ENCODE assay signal across 19 cellular contexts in the genomic region with DNA sequence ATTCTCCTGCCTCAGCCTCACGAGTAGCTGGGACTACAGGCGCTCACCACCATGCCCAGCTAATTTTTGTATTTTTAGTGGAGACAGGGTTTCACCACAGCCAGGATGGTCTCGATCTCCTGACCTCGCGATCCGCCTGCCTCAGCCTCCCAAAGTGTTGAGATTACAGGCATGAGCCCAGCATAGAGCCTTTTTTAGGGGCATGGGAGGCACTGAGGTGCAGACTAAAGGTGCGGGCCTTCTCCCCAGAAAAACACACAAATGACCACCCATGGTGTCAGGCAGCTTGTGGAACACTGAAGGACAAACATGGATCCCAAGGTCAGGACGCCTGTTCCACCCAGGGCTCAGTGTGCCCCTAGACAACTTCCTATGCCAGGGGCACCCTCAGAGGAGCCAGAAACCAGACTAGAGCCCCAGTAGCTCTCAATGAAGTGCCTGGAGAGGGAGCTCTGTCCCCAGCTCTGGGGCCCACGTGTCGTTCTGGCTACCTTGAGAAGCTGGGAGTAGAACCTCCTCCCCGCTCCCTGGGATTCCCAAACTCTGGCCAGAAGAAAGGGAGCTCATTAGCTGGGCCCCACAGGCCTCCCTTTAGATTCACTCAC. TPM values are rescaled to one million over a fixed set of nuclear protein-coding genes. Genes with fewer than 3 reads are reported as not detected.
DNase-seq lines count a peak whose midpoint lies in the region; ATAC-seq lines count a peak whose summit lies in the region.
"Had no signal": no experiment of that assay in that cellular context is flagged by ENCODE, and none has a peak within 500 bp of the region (broad histone marks: within the 10 kb centered on the region; RNA-seq: fewer than 3 reads in every experiment).

No MANE protein-coding gene starts in this region.

- peak overlapping the region; percentile 77 for H3K4me3 Mint-ChIP-seq in activated T-cell treated with anti-CD3 and anti-CD28 coated beads, Interleukin-2, amount 50 U/mL, for 24 hours
- peak overlapping the region; percentile 81 for H3K4me3 Mint-ChIP-seq in T-helper 1 cell treated with Interleukin-12 subunit alpha and Interleukin-12 subunit beta and Interleukin-4 antibody, amounts not matched to agents 30 μg/mL and 1 μg/mL, for 36 hours
- peak overlapping the region; percentile 79 for H3K4me3 Mint-ChIP-seq in activated naive CD8-positive, alpha-beta T cell treated with anti-CD3 and anti-CD28 coated beads, Interleukin-2, amount 50 U/mL, for 24 hours
- H3K4me3 Mint-ChIP-seq: naive B cell had no signal

- H3K27ac Mint-ChIP-seq in activated T-cell treated with anti-CD3 and anti-CD28 coated beads, Interleukin-2, amount 50 U/mL, for 24 hours, result peak overlapping the region; percentile 98
- peak overlapping the region; percentile 94 for H3K27ac Mint-ChIP-seq in T-helper 1 cell treated with Interleukin-12 subunit alpha and Interleukin-12 subunit beta and Interleukin-4 antibody, amounts not matched to agents 30 μg/mL and 1 μg/mL, for 36 hours
- peak overlapping the region; percentile 85 for H3K27ac Mint-ChIP-seq in activated naive CD8-positive, alpha-beta T cell treated with anti-CD3 and anti-CD28 coated beads, Interleukin-2, amount 50 U/mL, for 24 hours

- intact Hi-C loops in posterior vena cava (cut with DNase I), result no loop called here

- no peaks in the 10 kb centered on the region for H3K27me3 Mint-ChIP-seq in activated T-cell treated with anti-CD3 and anti-CD28 coated beads, Interleukin-2, amount 50 U/mL, for 24 hours
- no peaks in the 10 kb centered on the region for H3K27me3 Mint-ChIP-seq in T-helper 1 cell treated with Interleukin-12 subunit alpha and Interleukin-12 subunit beta and Interleukin-4 antibody, amounts not matched to agents 30 μg/mL and 1 μg/mL, for 36 hours (ENCODE audit: low read depth)
- no peaks in the 10 kb centered on the region for H3K27me3 Mint-ChIP-seq in activated naive CD8-positive, alpha-beta T cell treated with anti-CD3 and anti-CD28 coated beads, Interleukin-2, amount 50 U/mL, for 24 hours
- H3K27me3 Mint-ChIP-seq: naive B cell had no signal

- peaks cover 78% of the 10 kb centered on the region for H3K4me1 Mint-ChIP-seq in activated T-cell treated with anti-CD3 and anti-CD28 coated beads, Interleukin-2, amount 50 U/mL, for 24 hours (ENCODE audit: low read depth)
- peaks cover 72% of the 10 kb centered on the region for H3K4me1 Mint-ChIP-seq in T-helper 1 cell treated with Interleukin-12 subunit alpha and Interleukin-12 subunit beta and Interleukin-4 antibody, amounts not matched to agents 30 μg/mL and 1 μg/mL, for 36 hours (ENCODE audit: low read depth)
- peaks cover 78% of the 10 kb centered on the region for H3K4me1 Mint-ChIP-seq in activated naive CD8-positive, alpha-beta T cell treated with anti-CD3 and anti-CD28 coated beads, Interleukin-2, amount 50 U/mL, for 24 hours

- H3K9me3 Mint-ChIP-seq in activated T-cell treated with anti-CD3 and anti-CD28 coated beads, Interleukin-2, amount 50 U/mL, for 24 hours, result peaks cover 4% of the 10 kb centered on the region
- H3K9me3 Mint-ChIP-seq in T-helper 1 cell treated with Interleukin-12 subunit alpha and Interleukin-12 subunit beta and Interleukin-4 antibody, amounts not matched to agents 30 μg/mL and 1 μg/mL, for 36 hours, result peaks cover 4% of the 10 kb centered on the region
- H3K9me3 Mint-ChIP-seq in activated naive CD8-positive, alpha-beta T cell treated with anti-CD3 and anti-CD28 coated beads, Interleukin-2, amount 50 U/mL, for 24 hours, result peaks cover 5% of the 10 kb centered on the region
- H3K9me3 Mint-ChIP-seq: naive B cell had no signal

- DNase-seq in activated T-cell treated with anti-CD3 and anti-CD28 coated beads, Interleukin-2, amount 50 U/mL, for 24 hours, result peak; percentile 52
- DNase-seq in activated T-cell treated with anti-CD3 and anti-CD28 coated beads for 4 hours (no peak), posterior vena cava (ENCODE audit: low spot score) (peak; percentile 42), NCI-H446 treated with DMSO at 0.1 percent for 48 hours (lab: John Stamatoyannopoulos, UW) (no peak)
- no peak for DNase-seq in activated naive CD8-positive, alpha-beta T cell treated with anti-CD3 and anti-CD28 coated beads, Interleukin-2, amount 50 U/mL, for 24 hours
- no peak for DNase-seq in stimulated activated CD4-positive, alpha-beta T cell treated with anti-CD3 and anti-CD28 coated beads, Interleukin-15, amount 100 ng/mL, for 24 hours
- DNase-seq: ACHN, activated gamma-delta T cell, foreskin keratinocyte, left ventricle myocardium superior, naive B cell, NCI-H187, NCI-H524 treated with DMSO at 0.1 percent for 48 hours, thyroid gland had no signal

- peaks cover 73% of the 10 kb centered on the region for H3K36me3 Mint-ChIP-seq in activated T-cell treated with anti-CD3 and anti-CD28 coated beads, Interleukin-2, amount 50 U/mL, for 24 hours (ENCODE audit: low read depth)
- H3K36me3 Mint-ChIP-seq in T-helper 1 cell treated with Interleukin-12 subunit alpha and Interleukin-12 subunit beta and Interleukin-4 antibody, amounts not matched to agents 30 μg/mL and 1 μg/mL, for 36 hours (ENCODE audit: low read depth), result peaks cover 9% of the 10 kb centered on the region
- peaks cover 10% of the 10 kb centered on the region for H3K36me3 Mint-ChIP-seq in activated naive CD8-positive, alpha-beta T cell treated with anti-CD3 and anti-CD28 coated beads, Interleukin-2, amount 50 U/mL, for 24 hours (ENCODE audit: low read depth)
- H3K36me3 Mint-ChIP-seq: naive B cell had no signal

- no peak for ATAC-seq in activated naive CD8-positive, alpha-beta T cell treated with anti-CD3 and anti-CD28 coated beads, Interleukin-2, amount 50 U/mL, for 24 hours
- ATAC-seq in GM21825 (IDR thresholded peaks at IDR 0.05; ENCODE audit: unreplicated experiment), result no peak
- ATAC-seq: foreskin keratinocyte had no signal

RNA-seq across cellular contexts. Expression of gene CD5, which starts 21.2 kb away (rescaled TPM):
- under 1 TPM; 0.52 to 0.60 TPM for total RNA-seq in posterior vena cava
- total RNA-seq: foreskin keratinocyte, HT-29, M059J, renal cortical epithelial cell had no signal

Comparison
In these comparisons a context has a peak if more than half of its experiments do, and no peak if none do; other contexts are left out.
1. DNase-seq: peak in activated T-cell treated with anti-CD3 and anti-CD28 coated beads, Interleukin-2, amount 50 U/mL, for 24 hours (single experiment) and posterior vena cava (single experiment); none in activated T-cell treated with anti-CD3 and anti-CD28 coated beads for 4 hours (single experiment), activated naive CD8-positive, alpha-beta T cell treated with anti-CD3 and anti-CD28 coated beads, Interleukin-2, amount 50 U/mL, for 24 hours (single experiment), stimulated activated CD4-positive, alpha-beta T cell treated with anti-CD3 and anti-CD28 coated beads, Interleukin-15, amount 100 ng/mL, for 24 hours (single experiment) and NCI-H446 treated with DMSO at 0.1 percent for 48 hours (single experiment).
2. Peak in every context shown above with its lines, with median percentiles within 50 percentile points of each other: H3K27ac Mint-ChIP-seq and H3K4me3 Mint-ChIP-seq.